1 cellular context compared by ENCODE assay signal in the genomic region with DNA sequence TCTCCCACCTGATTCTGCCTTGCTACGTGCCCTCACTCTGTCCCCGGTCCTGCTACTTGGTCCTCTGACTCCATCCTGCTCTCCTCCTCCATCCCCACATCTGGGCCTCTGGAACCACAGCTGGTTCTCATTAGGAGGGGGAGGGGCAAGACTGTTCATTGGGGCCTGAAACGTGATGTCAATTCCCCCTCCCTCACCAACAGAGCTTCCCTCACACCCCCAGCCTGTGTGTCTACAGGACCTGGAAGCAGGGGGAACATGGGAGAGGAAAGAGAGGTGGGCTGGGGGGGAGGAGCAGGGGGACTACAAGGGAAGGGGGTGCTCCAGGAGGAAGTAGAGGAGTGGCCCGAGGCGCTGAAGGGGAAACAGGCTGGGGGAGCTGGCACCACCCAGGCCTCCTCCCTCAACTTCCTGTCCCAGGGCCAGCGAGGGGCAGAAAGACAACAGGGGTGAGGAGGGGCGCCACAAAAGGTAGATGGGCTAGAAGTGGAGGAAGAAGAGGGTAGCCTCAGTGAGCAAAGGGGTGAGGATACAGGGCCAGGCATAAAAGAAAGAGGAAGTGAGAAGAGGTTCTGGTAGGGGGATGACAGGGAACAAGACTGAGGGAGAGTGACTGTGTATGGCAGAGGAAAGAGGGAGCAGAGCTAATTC.
TF ChIP-seq lines count a peak whose summit lies in the region.

No MANE protein-coding gene starts in this region.

TF ChIP-seq in H1, 55 proteins besides CTCF, POLR2A, EP300 and RAD21:
- TF ChIP-seq ASH2L (IDR thresholded peaks at IDR 0.05; ENCODE audit: low read length) (peak; percentile 19), SRF (IDR thresholded peaks at IDR 0.05; ENCODE audit: low read depth, low read length) (no peak)
TF ChIP-seq in H1: peak in this region for 1.
